In the genomic region with DNA sequence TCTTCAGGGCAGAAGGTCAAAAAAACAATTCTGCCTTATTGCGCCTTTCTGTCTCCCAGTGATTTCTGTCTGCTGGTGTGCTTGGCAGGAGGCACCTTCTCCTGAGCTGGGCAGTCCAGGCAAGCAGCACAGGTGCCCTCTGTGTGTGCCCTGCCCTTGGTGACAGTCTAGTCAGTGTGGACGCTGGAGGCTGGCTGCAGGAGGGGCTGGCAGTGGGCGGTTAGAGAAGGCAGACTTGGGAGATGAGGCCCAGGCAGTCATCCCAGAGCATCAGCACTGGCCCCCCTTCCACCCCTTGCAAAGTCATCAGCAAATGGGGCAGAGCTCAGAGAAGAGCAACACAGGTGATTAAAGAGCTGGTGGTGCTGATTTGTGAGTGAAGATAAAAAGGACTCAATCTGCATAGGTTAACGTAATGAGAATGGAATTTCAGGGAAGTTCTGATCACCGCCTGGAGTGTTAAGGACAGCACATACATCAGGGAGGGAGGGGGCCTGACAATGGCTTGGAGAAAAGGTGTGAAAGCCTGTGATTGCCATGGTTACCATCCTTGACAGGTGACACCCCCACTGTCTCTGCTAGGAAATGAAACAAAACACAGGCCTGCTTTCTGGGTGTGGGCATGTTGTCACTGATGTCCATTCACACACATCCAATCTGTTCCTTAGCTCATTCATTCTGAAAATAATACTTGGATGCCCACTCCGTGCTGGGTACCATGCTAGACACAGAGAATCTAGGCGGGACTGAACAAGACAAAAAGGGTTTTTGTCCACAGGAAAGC, we compare ENCODE assay signal across 1 cellular context.
TF ChIP-seq lines count a peak whose summit lies in the region.

No MANE protein-coding gene starts in this region.

TF ChIP-seq in GM23338, 12 proteins besides CTCF, POLR2A, EP300 and RAD21 (continued from another document):
- TF ChIP-seq, protein P1, sequence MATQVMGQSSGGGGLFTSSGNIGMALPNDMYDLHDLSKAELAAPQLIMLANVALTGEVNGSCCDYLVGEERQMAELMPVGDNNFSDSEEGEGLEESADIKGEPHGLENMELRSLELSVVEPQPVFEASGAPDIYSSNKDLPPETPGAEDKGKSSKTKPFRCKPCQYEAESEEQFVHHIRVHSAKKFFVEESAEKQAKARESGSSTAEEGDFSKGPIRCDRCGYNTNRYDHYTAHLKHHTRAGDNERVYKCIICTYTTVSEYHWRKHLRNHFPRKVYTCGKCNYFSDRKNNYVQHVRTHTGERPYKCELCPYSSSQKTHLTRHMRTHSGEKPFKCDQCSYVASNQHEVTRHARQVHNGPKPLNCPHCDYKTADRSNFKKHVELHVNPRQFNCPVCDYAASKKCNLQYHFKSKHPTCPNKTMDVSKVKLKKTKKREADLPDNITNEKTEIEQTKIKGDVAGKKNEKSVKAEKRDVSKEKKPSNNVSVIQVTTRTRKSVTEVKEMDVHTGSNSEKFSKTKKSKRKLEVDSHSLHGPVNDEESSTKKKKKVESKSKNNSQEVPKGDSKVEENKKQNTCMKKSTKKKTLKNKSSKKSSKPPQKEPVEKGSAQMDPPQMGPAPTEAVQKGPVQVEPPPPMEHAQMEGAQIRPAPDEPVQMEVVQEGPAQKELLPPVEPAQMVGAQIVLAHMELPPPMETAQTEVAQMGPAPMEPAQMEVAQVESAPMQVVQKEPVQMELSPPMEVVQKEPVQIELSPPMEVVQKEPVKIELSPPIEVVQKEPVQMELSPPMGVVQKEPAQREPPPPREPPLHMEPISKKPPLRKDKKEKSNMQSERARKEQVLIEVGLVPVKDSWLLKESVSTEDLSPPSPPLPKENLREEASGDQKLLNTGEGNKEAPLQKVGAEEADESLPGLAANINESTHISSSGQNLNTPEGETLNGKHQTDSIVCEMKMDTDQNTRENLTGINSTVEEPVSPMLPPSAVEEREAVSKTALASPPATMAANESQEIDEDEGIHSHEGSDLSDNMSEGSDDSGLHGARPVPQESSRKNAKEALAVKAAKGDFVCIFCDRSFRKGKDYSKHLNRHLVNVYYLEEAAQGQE (IDR thresholded peaks at IDR 0.05; ENCODE audit: unreplicated experiment), result no peak
- no peak for TF ChIP-seq ZNF114 (CRISPR knock-in tag; IDR thresholded peaks at IDR 0.05)
TF ChIP-seq in GM23338: peak in this region for 0.
